19 cellular contexts compared by ENCODE assay signal in genomic region chr1:9731051-9731537, GRCh38.
DNase-seq lines count a peak whose midpoint lies in the region; ATAC-seq and TF ChIP-seq lines count a peak whose summit lies in the region.
"Had no signal": no experiment of that assay in that cellular context is flagged by ENCODE, and none has a peak within 500 bp of the region (broad histone marks: within the 10 kb centered on the region; RNA-seq: fewer than 3 reads in every experiment).

No MANE protein-coding gene starts in this region.

- H3K79me2 ChIP-seq in osteoblast (ENCODE audit: insufficient read depth, low read length): no peaks in the 10 kb centered on the region

- ATAC-seq in central memory CD8-positive, alpha-beta T cell (replicated peaks; ENCODE audit: extremely low read depth, poor library complexity, severe bottlenecking): no peak
- ATAC-seq in esophagus mucosa: no peak
- ATAC-seq: K562, PC-3 had no signal

- TF ChIP-seq CTCF in osteoblast (IDR thresholded peaks at IDR 0.05; ENCODE audit: extremely low read depth, low read depth, low read length): no peak

- no peak overlapping the region for H3K4me3 Mint-ChIP-seq in activated CD4-positive, alpha-beta T cell treated with anti-CD3 and anti-CD28 coated beads, Interleukin-2, amount 10 ng/mL, durations not matched to agents 24 days and 14 days
- H3K4me3 Mint-ChIP-seq in IgD-negative memory B cell: peak overlapping the region in 2 of 4 donors; percentile 39 to 73
- peak overlapping the region; percentile 46 for H3K4me3 Mint-ChIP-seq in central memory CD8-positive, alpha-beta T cell
- H3K4me3 Mint-ChIP-seq: activated naive CD4-positive, alpha-beta T cell treated with anti-CD3 and anti-CD28 coated beads for 36 hours had no signal

- no peaks in the 10 kb centered on the region for H3K9me3 Mint-ChIP-seq in activated CD4-positive, alpha-beta T cell treated with anti-CD3 and anti-CD28 coated beads, Interleukin-2, amount 10 ng/mL, durations not matched to agents 24 days and 14 days
- no peaks in the 10 kb centered on the region for H3K9me3 Mint-ChIP-seq in IgD-negative memory B cell
- no peaks in the 10 kb centered on the region for H3K9me3 Mint-ChIP-seq in central memory CD8-positive, alpha-beta T cell
- H3K9me3 Mint-ChIP-seq: activated naive CD4-positive, alpha-beta T cell treated with anti-CD3 and anti-CD28 coated beads for 36 hours had no signal

- no peak overlapping the region for H3K4me3 ChIP-seq in osteoblast (ENCODE audit: insufficient read depth, low read length)
- H3K4me3 ChIP-seq: breast epithelium, heart right ventricle, K562, upper lobe of right lung had no signal

- H3K27me3 Mint-ChIP-seq in activated CD4-positive, alpha-beta T cell treated with anti-CD3 and anti-CD28 coated beads, Interleukin-2, amount 10 ng/mL, durations not matched to agents 24 days and 14 days: no peaks in the 10 kb centered on the region
- no peaks in the 10 kb centered on the region for H3K27me3 Mint-ChIP-seq in IgD-negative memory B cell
- no peaks in the 10 kb centered on the region for H3K27me3 Mint-ChIP-seq in central memory CD8-positive, alpha-beta T cell

- H3K27ac ChIP-seq in osteoblast (ENCODE audit: low read depth, low read length): no peak overlapping the region
- H3K27ac ChIP-seq: breast epithelium, upper lobe of right lung had no signal

- no peaks in the 10 kb centered on the region for H3K4me1 ChIP-seq in osteoblast (ENCODE audit: insufficient read depth, low read length)
- H3K4me1 ChIP-seq: breast epithelium, upper lobe of right lung had no signal

- peaks cover 36% of the 10 kb centered on the region for H3K4me1 Mint-ChIP-seq in activated CD4-positive, alpha-beta T cell treated with anti-CD3 and anti-CD28 coated beads, Interleukin-2, amount 10 ng/mL, durations not matched to agents 24 days and 14 days
- peaks cover 32 to 38% (median 37%) of the 10 kb centered on the region in 3 donors for H3K4me1 Mint-ChIP-seq in IgD-negative memory B cell
- peaks cover 47% of the 10 kb centered on the region for H3K4me1 Mint-ChIP-seq in central memory CD8-positive, alpha-beta T cell

- H3K4me2 ChIP-seq in osteoblast (ENCODE audit: insufficient read depth, low read length): no peak overlapping the region

- DNase-seq in activated CD4-positive, alpha-beta T cell treated with anti-CD3 and anti-CD28 coated beads, Interleukin-2, amount 10 ng/mL, durations not matched to agents 24 days and 14 days: peak; percentile 62
- DNase-seq in activated CD4-positive, alpha-beta T cell treated with anti-CD3 and anti-CD28 coated beads, Interleukin-2, amount 50 U/mL, for 48 hours: no peak
- DNase-seq in central memory CD8-positive, alpha-beta T cell (ENCODE audit: low spot score in 2 of 2): no peak
- peak; percentile 64 for DNase-seq in osteoblast (ENCODE audit: insufficient read length, low spot score, missing footprints)
- DNase-seq in NCI-H1105 treated with DMSO at 0.1 percent for 48 hours (lab: John Stamatoyannopoulos, UW): no peak
- no peak for DNase-seq in SK-N-DZ (ENCODE audit: low spot score)
- DNase-seq: activated naive CD4-positive, alpha-beta T cell treated with anti-CD3 and anti-CD28 coated beads for 36 hours; effector CD4-positive, alpha-beta T cell; islet precursor cell; mesendoderm; NCI-H1048; NCI-H69; PC-3 had no signal

- intact Hi-C loops in activated CD4-positive, alpha-beta T cell treated with anti-CD3 and anti-CD28 coated beads, Interleukin-2, amount 10 ng/mL, durations not matched to agents 24 days and 14 days (cut with micrococcal nuclease): no loop called here

- H3K9me3 ChIP-seq in osteoblast (ENCODE audit: low read depth, low read length): no peaks in the 10 kb centered on the region
- H3K9me3 ChIP-seq: breast epithelium, heart right ventricle, upper lobe of right lung had no signal

- H3K27me3 ChIP-seq in osteoblast (ENCODE audit: insufficient read depth, low read length): no peaks in the 10 kb centered on the region
- H3K27me3 ChIP-seq: breast epithelium, heart right ventricle, upper lobe of right lung had no signal

- H3K27ac Mint-ChIP-seq in activated CD4-positive, alpha-beta T cell treated with anti-CD3 and anti-CD28 coated beads, Interleukin-2, amount 10 ng/mL, durations not matched to agents 24 days and 14 days: peak overlapping the region; percentile 79
- peak overlapping the region; percentile 61 to 87 (median 87) for H3K27ac Mint-ChIP-seq in IgD-negative memory B cell
- H3K27ac Mint-ChIP-seq in central memory CD8-positive, alpha-beta T cell (ENCODE audit: low read depth): peak overlapping the region; percentile 91

- peaks cover 63% of the 10 kb centered on the region for H3K36me3 ChIP-seq in osteoblast (ENCODE audit: insufficient read depth, low read length)

- H4K20me1 ChIP-seq in osteoblast (ENCODE audit: insufficient read depth, low read length): no peaks in the 10 kb centered on the region

- H3K36me3 Mint-ChIP-seq in activated CD4-positive, alpha-beta T cell treated with anti-CD3 and anti-CD28 coated beads, Interleukin-2, amount 10 ng/mL, durations not matched to agents 24 days and 14 days (ENCODE audit: low read depth): peaks cover 76% of the 10 kb centered on the region
- peaks cover 7% of the 10 kb centered on the region for H3K36me3 Mint-ChIP-seq in IgD-negative memory B cell
- peaks cover 75% of the 10 kb centered on the region for H3K36me3 Mint-ChIP-seq in central memory CD8-positive, alpha-beta T cell (ENCODE audit: insufficient read depth)

- no peak overlapping the region for H2AFZ ChIP-seq in osteoblast (ENCODE audit: low read length)

Comparison
In these comparisons a context has a peak if more than half of its experiments do, and no peak if none do; other contexts are left out.
1. DNase-seq: peak in activated CD4-positive, alpha-beta T cell treated with anti-CD3 and anti-CD28 coated beads, Interleukin-2, amount 10 ng/mL, durations not matched to agents 24 days and 14 days (single experiment) and osteoblast (single experiment); none in activated CD4-positive, alpha-beta T cell treated with anti-CD3 and anti-CD28 coated beads, Interleukin-2, amount 50 U/mL, for 48 hours (0 of 2), central memory CD8-positive, alpha-beta T cell (0 of 2), NCI-H1105 treated with DMSO at 0.1 percent for 48 hours (single experiment) and SK-N-DZ (single experiment).
2. Peak in every context shown above with its lines, with median percentiles within 50 percentile points of each other: H3K27ac Mint-ChIP-seq.